Comparison of ENCODE assay signal across 17 cellular contexts in the genomic region with DNA sequence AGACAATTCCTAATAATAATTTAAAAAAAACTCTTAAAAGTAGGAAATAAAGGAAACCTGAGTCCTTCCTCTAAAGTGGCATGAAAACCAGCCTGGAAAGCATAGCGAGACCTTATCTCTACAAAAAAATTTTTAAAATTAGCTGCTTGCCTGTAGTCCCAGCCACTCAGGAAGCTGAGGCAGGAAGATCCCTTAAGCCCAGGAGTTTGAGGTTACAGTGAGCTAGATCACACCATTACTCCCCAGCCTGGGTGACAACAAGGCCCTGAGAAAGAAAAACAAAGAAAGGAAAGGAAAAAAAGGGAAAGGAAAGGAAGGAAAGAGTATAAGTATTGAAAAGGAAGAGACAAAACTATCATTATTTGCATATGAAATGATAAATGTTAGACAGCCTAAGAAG.
"Had no signal": no experiment of that assay in that cellular context is flagged by ENCODE, and none has a peak within 500 bp of the region (broad histone marks: within the 10 kb centered on the region; RNA-seq: fewer than 3 reads in every experiment).

No MANE protein-coding gene starts in this region.

- H3K27me3 Mint-ChIP-seq: activated T-cell treated with anti-CD3 and anti-CD28 coated beads, Interleukin-2, amount 50 U/mL, for 24 hours; memory B cell had no signal

- H3K27ac ChIP-seq: heart left ventricle, pancreas, skin epidermis, thyroid gland had no signal

- H3K4me1 Mint-ChIP-seq: memory B cell, neural crest cell had no signal

- H3K4me3 Mint-ChIP-seq: activated CD8-positive, alpha-beta memory T cell treated with anti-CD3 and anti-CD28 coated beads, Interleukin-2, amount 10 ng/mL, durations not matched to agents 7 days and 5 days; activated T-cell treated with anti-CD3 and anti-CD28 coated beads, Interleukin-2, amount 50 U/mL, for 24 hours; memory B cell; neural crest cell; stimulated activated effector memory CD8-positive, alpha-beta T cell treated with anti-CD3 and anti-CD28 coated beads, Interleukin-12 subunit alpha, Interleukin-12 subunit beta, amount 100 ng/mL, for 72 hours had no signal

- H3K9me3 Mint-ChIP-seq: activated T-cell treated with anti-CD3 and anti-CD28 coated beads, Interleukin-2, amount 50 U/mL, for 24 hours; neural crest cell; stimulated activated effector memory CD8-positive, alpha-beta T cell treated with anti-CD3 and anti-CD28 coated beads, Interleukin-12 subunit alpha, Interleukin-12 subunit beta, amount 100 ng/mL, for 72 hours had no signal

- H3K27ac Mint-ChIP-seq: activated CD8-positive, alpha-beta memory T cell treated with anti-CD3 and anti-CD28 coated beads, Interleukin-2, amount 10 ng/mL, durations not matched to agents 7 days and 5 days; activated naive CD4-positive, alpha-beta T cell treated with anti-CD3 and anti-CD28 coated beads, Interleukin-2, amount 50 U/mL, for 72 hours; activated T-cell treated with anti-CD3 and anti-CD28 coated beads, Interleukin-2, amount 50 U/mL, for 24 hours; memory B cell; stimulated activated effector memory CD8-positive, alpha-beta T cell treated with anti-CD3 and anti-CD28 coated beads, Interleukin-12 subunit alpha, Interleukin-12 subunit beta, amount 100 ng/mL, for 72 hours had no signal

- DNase-seq: activated CD4-positive, CD25-positive, alpha-beta regulatory T cell; activated CD8-positive, alpha-beta memory T cell treated with anti-CD3 and anti-CD28 coated beads, Interleukin-2, amount 10 ng/mL, durations not matched to agents 7 days and 5 days; activated effector memory CD4-positive, alpha-beta T cell treated with Interleukin-2 at 50 U/mL for 16 hours; activated T-cell treated with anti-CD3 and anti-CD28 coated beads, Interleukin-2, amount 50 U/mL, for 24 hours; amygdala; foreskin melanocyte; heart left ventricle; islet precursor cell; pancreas; retina; thyroid gland had no signal

- H3K36me3 Mint-ChIP-seq: activated CD8-positive, alpha-beta memory T cell treated with anti-CD3 and anti-CD28 coated beads, Interleukin-2, amount 10 ng/mL, durations not matched to agents 7 days and 5 days; stimulated activated effector memory CD8-positive, alpha-beta T cell treated with anti-CD3 and anti-CD28 coated beads, Interleukin-12 subunit alpha, Interleukin-12 subunit beta, amount 100 ng/mL, for 72 hours had no signal

- ATAC-seq: activated CD8-positive, alpha-beta memory T cell treated with anti-CD3 and anti-CD28 coated beads, Interleukin-2, amount 10 ng/mL, durations not matched to agents 7 days and 5 days; activated naive CD4-positive, alpha-beta T cell treated with anti-CD3 and anti-CD28 coated beads, Interleukin-2, amount 50 U/mL, for 72 hours; heart left ventricle; left lobe of liver; pancreas; stimulated activated effector memory CD8-positive, alpha-beta T cell treated with anti-CD3 and anti-CD28 coated beads, Interleukin-12 subunit alpha, Interleukin-12 subunit beta, amount 100 ng/mL, for 72 hours had no signal
